Comparison of ENCODE assay signal across 1 cellular context in genomic region chr6:42162384-42162783, GRCh38.
TF ChIP-seq lines count a peak whose summit lies in the region.

No MANE protein-coding gene starts in this region.

TF ChIP-seq in H1, 55 proteins besides CTCF, POLR2A, EP300 and RAD21:
- no peak for TF ChIP-seq SIRT6 (IDR thresholded peaks at IDR 0.05; ENCODE audit: low read length)
- no peak for TF ChIP-seq POU5F1 (IDR thresholded peaks at IDR 0.05; ENCODE audit: low read depth, low read length)
- TF ChIP-seq SRF (IDR thresholded peaks at IDR 0.05; ENCODE audit: low read depth, low read length): no peak
- no peak for TF ChIP-seq TCF12 (IDR thresholded peaks at IDR 0.05; ENCODE audit: low read depth, low read length)
- TF ChIP-seq RXRA (IDR thresholded peaks at IDR 0.05; ENCODE audit: insufficient read depth, low read depth, low read length): no peak
- TF ChIP-seq CEBPB (IDR thresholded peaks at IDR 0.05; ENCODE audit: low read depth, low read length): no peak
- TF ChIP-seq ASH2L (IDR thresholded peaks at IDR 0.05; ENCODE audit: low read length): no peak
- TF ChIP-seq YY1 (IDR thresholded peaks at IDR 0.05; ENCODE audit: low read depth, low read length): no peak
- no peak for TF ChIP-seq ATF3 (IDR thresholded peaks at IDR 0.05; ENCODE audit: insufficient read depth, low read depth, low read length)
- no peak for TF ChIP-seq HDAC2 (IDR thresholded peaks at IDR 0.05; ENCODE audit: borderline replicate concordance in 1 of 2, low read depth in 2 of 2, low read length in 2 of 2)
- no peak for TF ChIP-seq JUN (IDR thresholded peaks at IDR 0.05; ENCODE audit: low read depth, low read length)
- TF ChIP-seq PHF8 (conservative IDR thresholded peaks at IDR 0.05; ENCODE audit: low read depth, low read length): no peak
TF ChIP-seq in H1: peak in this region for 0.
